Comparison of ENCODE assay signal across 1 cellular context in the genomic region with DNA sequence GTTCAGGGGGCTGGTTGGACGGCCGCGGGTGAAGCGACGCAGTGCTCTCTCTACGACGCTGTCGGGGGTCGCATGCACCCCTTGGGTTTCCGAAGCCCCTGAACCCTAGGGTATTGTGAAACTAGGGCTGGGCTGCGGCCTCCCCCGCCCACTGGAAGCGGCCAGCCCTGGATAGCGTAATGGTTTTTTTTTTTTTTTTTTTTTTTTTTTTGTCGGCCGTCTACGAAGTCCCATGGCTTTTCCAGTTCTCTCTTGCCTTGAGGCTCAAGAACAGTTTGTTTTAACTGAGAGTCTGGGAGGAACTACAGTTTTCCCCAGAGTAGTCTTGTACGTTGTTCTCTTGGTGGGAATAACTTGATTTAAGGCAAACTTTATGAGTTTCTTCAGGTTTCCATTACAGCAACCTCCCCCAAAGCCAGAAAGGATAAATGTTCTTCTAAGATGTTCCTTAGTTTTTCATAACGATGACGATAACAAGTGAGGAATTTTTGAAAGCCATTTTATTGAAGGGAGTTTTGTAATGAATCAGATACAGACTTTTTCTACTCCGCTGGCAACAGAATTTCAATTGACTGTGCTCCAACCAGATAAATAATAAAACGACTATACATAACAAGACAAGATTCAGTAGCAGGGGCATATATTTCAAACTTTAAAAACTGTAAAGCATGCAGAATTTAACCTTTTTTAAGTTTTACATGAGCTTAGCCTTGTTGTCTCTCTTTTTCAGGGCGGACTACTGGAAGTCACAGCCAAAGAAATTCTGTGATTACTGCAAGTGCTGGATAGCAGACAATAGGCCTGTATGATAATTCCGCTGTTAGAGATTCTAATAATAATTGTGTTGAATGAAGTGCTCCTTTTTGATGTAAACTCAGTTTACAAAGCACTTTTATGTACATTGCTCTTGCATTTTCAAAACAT.
TF ChIP-seq lines count a peak whose summit lies in the region.

No MANE protein-coding gene starts in this region.

TF ChIP-seq in K562, 482 proteins besides CTCF, POLR2A, EP300 and RAD21 (continues in another document):
- no peak for TF ChIP-seq KAT7 (CRISPR knock-in tag; IDR thresholded peaks at IDR 0.05; ENCODE audit: borderline replicate concordance)
- TF ChIP-seq LARP7 (IDR thresholded peaks at IDR 0.05): no peak
- no peak for TF ChIP-seq CCAR2 (IDR thresholded peaks at IDR 0.05; ENCODE audit: low read depth, low read length)
- TF ChIP-seq EHMT2 (IDR thresholded peaks at IDR 0.05): no peak
- no peak for TF ChIP-seq RFX5 (IDR thresholded peaks at IDR 0.05; ENCODE audit: low read depth, low read length)
- TF ChIP-seq HDAC6 (IDR thresholded peaks at IDR 0.05; ENCODE audit: low read depth, low read length): no peak
- no peak for TF ChIP-seq ZNF695 (CRISPR knock-in tag; IDR thresholded peaks at IDR 0.05)
- TF ChIP-seq TCF3 (CRISPR knock-in tag; IDR thresholded peaks at IDR 0.05): no peak
- TF ChIP-seq PATZ1 (CRISPR knock-in tag; IDR thresholded peaks at IDR 0.05; ENCODE audit: borderline replicate concordance): no peak
- TF ChIP-seq EGR1 (conservative IDR thresholded peaks at IDR 0.05): peak; percentile 34; the same call in 1 of the 2 replicates
- TF ChIP-seq SIX5 (IDR thresholded peaks at IDR 0.05; ENCODE audit: borderline replicate concordance in 1 of 2, insufficient read depth in 1 of 2, low read depth in 1 of 2, low read length in 2 of 2): no peak
- TF ChIP-seq CBX8 (IDR thresholded peaks at IDR 0.05; ENCODE audit: borderline replicate concordance, extremely low read depth, low read depth, low read length, poor library complexity, severe bottlenecking): no peak
- TF ChIP-seq ZNF766 (CRISPR knock-in tag; conservative IDR thresholded peaks at IDR 0.05): no peak
- TF ChIP-seq BRF2 (IDR thresholded peaks at IDR 0.05; ENCODE audit: borderline replicate concordance, insufficient read depth, insufficient read length): no peak
- TF ChIP-seq PHTF2 (CRISPR knock-in tag; IDR thresholded peaks at IDR 0.05): no peak
- peak; percentile 98 for TF ChIP-seq CEBPB (tag; IDR thresholded peaks at IDR 0.05)
- TF ChIP-seq NCOA2 (IDR thresholded peaks at IDR 0.05; ENCODE audit: partially characterized antibody in 2 of 2): no peak
- TF ChIP-seq EWSR1 (IDR thresholded peaks at IDR 0.05; ENCODE audit: borderline replicate concordance, low read depth, partially characterized antibody): no peak
- TF ChIP-seq ASH1L (IDR thresholded peaks at IDR 0.05; ENCODE audit: borderline replicate concordance, low read depth, partially characterized antibody): no peak
- TF ChIP-seq TRIM28 (IDR thresholded peaks at IDR 0.05): no peak
- TF ChIP-seq, protein P1, sequence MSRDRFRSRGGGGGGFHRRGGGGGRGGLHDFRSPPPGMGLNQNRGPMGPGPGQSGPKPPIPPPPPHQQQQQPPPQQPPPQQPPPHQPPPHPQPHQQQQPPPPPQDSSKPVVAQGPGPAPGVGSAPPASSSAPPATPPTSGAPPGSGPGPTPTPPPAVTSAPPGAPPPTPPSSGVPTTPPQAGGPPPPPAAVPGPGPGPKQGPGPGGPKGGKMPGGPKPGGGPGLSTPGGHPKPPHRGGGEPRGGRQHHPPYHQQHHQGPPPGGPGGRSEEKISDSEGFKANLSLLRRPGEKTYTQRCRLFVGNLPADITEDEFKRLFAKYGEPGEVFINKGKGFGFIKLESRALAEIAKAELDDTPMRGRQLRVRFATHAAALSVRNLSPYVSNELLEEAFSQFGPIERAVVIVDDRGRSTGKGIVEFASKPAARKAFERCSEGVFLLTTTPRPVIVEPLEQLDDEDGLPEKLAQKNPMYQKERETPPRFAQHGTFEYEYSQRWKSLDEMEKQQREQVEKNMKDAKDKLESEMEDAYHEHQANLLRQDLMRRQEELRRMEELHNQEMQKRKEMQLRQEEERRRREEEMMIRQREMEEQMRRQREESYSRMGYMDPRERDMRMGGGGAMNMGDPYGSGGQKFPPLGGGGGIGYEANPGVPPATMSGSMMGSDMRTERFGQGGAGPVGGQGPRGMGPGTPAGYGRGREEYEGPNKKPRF (IDR thresholded peaks at IDR 0.05; ENCODE audit: low read depth, low read length): no peak
- TF ChIP-seq, protein P2, sequence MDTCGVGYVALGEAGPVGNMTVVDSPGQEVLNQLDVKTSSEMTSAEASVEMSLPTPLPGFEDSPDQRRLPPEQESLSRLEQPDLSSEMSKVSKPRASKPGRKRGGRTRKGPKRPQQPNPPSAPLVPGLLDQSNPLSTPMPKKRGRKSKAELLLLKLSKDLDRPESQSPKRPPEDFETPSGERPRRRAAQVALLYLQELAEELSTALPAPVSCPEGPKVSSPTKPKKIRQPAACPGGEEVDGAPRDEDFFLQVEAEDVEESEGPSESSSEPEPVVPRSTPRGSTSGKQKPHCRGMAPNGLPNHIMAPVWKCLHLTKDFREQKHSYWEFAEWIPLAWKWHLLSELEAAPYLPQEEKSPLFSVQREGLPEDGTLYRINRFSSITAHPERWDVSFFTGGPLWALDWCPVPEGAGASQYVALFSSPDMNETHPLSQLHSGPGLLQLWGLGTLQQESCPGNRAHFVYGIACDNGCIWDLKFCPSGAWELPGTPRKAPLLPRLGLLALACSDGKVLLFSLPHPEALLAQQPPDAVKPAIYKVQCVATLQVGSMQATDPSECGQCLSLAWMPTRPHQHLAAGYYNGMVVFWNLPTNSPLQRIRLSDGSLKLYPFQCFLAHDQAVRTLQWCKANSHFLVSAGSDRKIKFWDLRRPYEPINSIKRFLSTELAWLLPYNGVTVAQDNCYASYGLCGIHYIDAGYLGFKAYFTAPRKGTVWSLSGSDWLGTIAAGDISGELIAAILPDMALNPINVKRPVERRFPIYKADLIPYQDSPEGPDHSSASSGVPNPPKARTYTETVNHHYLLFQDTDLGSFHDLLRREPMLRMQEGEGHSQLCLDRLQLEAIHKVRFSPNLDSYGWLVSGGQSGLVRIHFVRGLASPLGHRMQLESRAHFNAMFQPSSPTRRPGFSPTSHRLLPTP (IDR thresholded peaks at IDR 0.05; ENCODE audit: borderline replicate concordance, extremely low read depth, insufficient read length): no peak
- TF ChIP-seq KAT8 (IDR thresholded peaks at IDR 0.05; ENCODE audit: low read depth): no peak
- TF ChIP-seq BMI1 (IDR thresholded peaks at IDR 0.05; ENCODE audit: low read length): no peak
- TF ChIP-seq, protein P3, sequence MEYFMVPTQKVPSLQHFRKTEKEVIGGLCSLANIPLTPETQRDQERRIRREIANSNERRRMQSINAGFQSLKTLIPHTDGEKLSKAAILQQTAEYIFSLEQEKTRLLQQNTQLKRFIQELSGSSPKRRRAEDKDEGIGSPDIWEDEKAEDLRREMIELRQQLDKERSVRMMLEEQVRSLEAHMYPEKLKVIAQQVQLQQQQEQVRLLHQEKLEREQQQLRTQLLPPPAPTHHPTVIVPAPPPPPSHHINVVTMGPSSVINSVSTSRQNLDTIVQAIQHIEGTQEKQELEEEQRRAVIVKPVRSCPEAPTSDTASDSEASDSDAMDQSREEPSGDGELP (CRISPR knock-in tag; IDR thresholded peaks at IDR 0.05; ENCODE audit: borderline replicate concordance): no peak
- TF ChIP-seq, protein P4, sequence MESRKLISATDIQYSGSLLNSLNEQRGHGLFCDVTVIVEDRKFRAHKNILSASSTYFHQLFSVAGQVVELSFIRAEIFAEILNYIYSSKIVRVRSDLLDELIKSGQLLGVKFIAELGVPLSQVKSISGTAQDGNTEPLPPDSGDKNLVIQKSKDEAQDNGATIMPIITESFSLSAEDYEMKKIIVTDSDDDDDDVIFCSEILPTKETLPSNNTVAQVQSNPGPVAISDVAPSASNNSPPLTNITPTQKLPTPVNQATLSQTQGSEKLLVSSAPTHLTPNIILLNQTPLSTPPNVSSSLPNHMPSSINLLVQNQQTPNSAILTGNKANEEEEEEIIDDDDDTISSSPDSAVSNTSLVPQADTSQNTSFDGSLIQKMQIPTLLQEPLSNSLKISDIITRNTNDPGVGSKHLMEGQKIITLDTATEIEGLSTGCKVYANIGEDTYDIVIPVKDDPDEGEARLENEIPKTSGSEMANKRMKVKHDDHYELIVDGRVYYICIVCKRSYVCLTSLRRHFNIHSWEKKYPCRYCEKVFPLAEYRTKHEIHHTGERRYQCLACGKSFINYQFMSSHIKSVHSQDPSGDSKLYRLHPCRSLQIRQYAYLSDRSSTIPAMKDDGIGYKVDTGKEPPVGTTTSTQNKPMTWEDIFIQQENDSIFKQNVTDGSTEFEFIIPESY (CRISPR knock-in tag; IDR thresholded peaks at IDR 0.05): no peak
- TF ChIP-seq HDAC8 (tag; IDR thresholded peaks at IDR 0.05): no peak
- no peak for TF ChIP-seq ZBTB17 (CRISPR knock-in tag; IDR thresholded peaks at IDR 0.05)
- TF ChIP-seq ZNF77 (CRISPR knock-in tag; IDR thresholded peaks at IDR 0.05): no peak
- no peak for TF ChIP-seq ZNF551 (CRISPR knock-in tag; IDR thresholded peaks at IDR 0.05)
- TF ChIP-seq MCM7 (IDR thresholded peaks at IDR 0.05): no peak
- TF ChIP-seq RREB1 (CRISPR knock-in tag; IDR thresholded peaks at IDR 0.05): no peak
- TF ChIP-seq NFE2L1 (tag; IDR thresholded peaks at IDR 0.05; ENCODE audit: borderline replicate concordance, low read depth): no peak
- no peak for TF ChIP-seq ZNF324 (CRISPR knock-in tag; IDR thresholded peaks at IDR 0.05)
- no peak for TF ChIP-seq ARID1B (IDR thresholded peaks at IDR 0.05)
